16 cellular contexts compared by ENCODE assay signal in the genomic region with DNA sequence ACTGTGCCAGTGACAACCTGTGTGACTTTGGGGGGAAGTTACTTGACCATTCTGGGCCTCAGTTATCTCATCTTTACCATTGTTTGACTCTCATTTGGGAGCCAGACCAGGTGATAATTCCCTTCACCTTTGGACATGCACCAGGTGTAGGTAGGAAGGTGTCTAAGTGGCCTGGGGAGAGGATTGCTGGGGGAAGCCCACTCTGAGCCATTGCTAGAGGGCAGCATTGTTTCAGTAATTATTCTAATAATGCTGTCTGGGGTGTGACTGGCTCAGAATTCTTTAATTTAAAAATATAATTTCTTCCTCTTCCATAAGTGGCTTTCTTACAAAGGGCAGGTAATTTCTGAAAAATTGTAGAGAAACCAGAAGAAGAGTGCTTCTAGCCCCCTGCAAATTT.
DNase-seq lines count a peak whose midpoint lies in the region; ATAC-seq and TF ChIP-seq lines count a peak whose summit lies in the region.
"Had no signal": no experiment of that assay in that cellular context is flagged by ENCODE, and none has a peak within 500 bp of the region (broad histone marks: within the 10 kb centered on the region; RNA-seq: fewer than 3 reads in every experiment).

No MANE protein-coding gene starts in this region.

- H3K4me2 ChIP-seq in osteoblast (ENCODE audit: insufficient read depth, low read length) = no peak overlapping the region

- DNase-seq in NCI-H1417 (lab: John Stamatoyannopoulos, UW) = peak in 2 of 3 experiments; percentile 25 to 52
- DNase-seq in NCI-H1417 treated with DMSO at 0.1 percent for 48 hours (lab: John Stamatoyannopoulos, UW) = no peak
- DNase-seq in LNCaP clone FGC (ENCODE audit: low read depth) = no peak
- peak; percentile 15 for DNase-seq in astrocyte of the hippocampus (ENCODE audit: low read depth, low spot score)
- peak; percentile 3 for DNase-seq in osteoblast (ENCODE audit: insufficient read length, low spot score, missing footprints)
- DNase-seq in inferior parietal cortex (ENCODE audit: extremely low spot score) = no peak
- DNase-seq in cortex of kidney (lab: John Stamatoyannopoulos, UW) = no peak
- DNase-seq: activated CD4-positive, alpha-beta T cell treated with anti-CD3 and anti-CD28 coated beads, Interleukin-2, amount 10 ng/mL, durations not matched to agents 24 days and 14 days; effector memory CD8-positive, alpha-beta T cell; GDM1; lower lobe of right lung; NK-92 treated with Interleukin-12 subunit alpha and Interleukin-12 subunit beta, amount 100 ng/mL, for 24 hours; transverse colon had no signal

- no peak overlapping the region for H3K27ac ChIP-seq in osteoblast (ENCODE audit: low read depth, low read length)
- H3K27ac ChIP-seq in gastroesophageal sphincter = no peak overlapping the region
- H3K27ac ChIP-seq: body of pancreas, lower lobe of right lung, transverse colon had no signal

- no peaks in the 10 kb centered on the region for H3K9me3 ChIP-seq in osteoblast (ENCODE audit: low read depth, low read length)
- no peaks in the 10 kb centered on the region for H3K9me3 ChIP-seq in gastroesophageal sphincter
- H3K9me3 ChIP-seq: body of pancreas, lower lobe of right lung, transverse colon had no signal

- TF ChIP-seq EP300 in gastroesophageal sphincter (IDR thresholded peaks at IDR 0.05) = no peak

- H3K4me3 ChIP-seq in LNCaP clone FGC (ENCODE audit: low read depth, low read length) (no peak overlapping the region), osteoblast (ENCODE audit: insufficient read depth, low read length) (no peak overlapping the region), gastroesophageal sphincter (no peak overlapping the region)
- H3K4me3 ChIP-seq: body of pancreas, lower lobe of right lung, transverse colon had no signal

- ATAC-seq in gastroesophageal sphincter = no peak
- ATAC-seq: activated T-helper 17 cell treated with anti-CD3 and anti-CD28 coated beads, Interleukin-2, amount 50 U/mL, for 72 hours; body of pancreas; effector memory CD8-positive, alpha-beta T cell; lower lobe of right lung had no signal

- H3K36me3 ChIP-seq in osteoblast (ENCODE audit: insufficient read depth, low read length) (no peaks in the 10 kb centered on the region), gastroesophageal sphincter (no peaks in the 10 kb centered on the region)
- H3K36me3 ChIP-seq: lower lobe of right lung, transverse colon had no signal

- H3K27me3 ChIP-seq in osteoblast (ENCODE audit: insufficient read depth, low read length) (peaks cover 18% of the 10 kb centered on the region), gastroesophageal sphincter (no peaks in the 10 kb centered on the region)
- H3K27me3 ChIP-seq: body of pancreas, transverse colon had no signal

- H2AFZ ChIP-seq in osteoblast (ENCODE audit: low read length) = no peak overlapping the region

- no peaks in the 10 kb centered on the region for H4K20me1 ChIP-seq in osteoblast (ENCODE audit: insufficient read depth, low read length)

- no peaks in the 10 kb centered on the region for H3K79me2 ChIP-seq in osteoblast (ENCODE audit: insufficient read depth, low read length)

- peak; percentile 42 for TF ChIP-seq CTCF in LNCaP clone FGC (IDR thresholded peaks at IDR 0.05; ENCODE audit: control insufficient read depth, extremely low read depth, insufficient read depth)
- TF ChIP-seq CTCF in osteoblast (IDR thresholded peaks at IDR 0.05; ENCODE audit: extremely low read depth, low read depth, low read length) = peak; percentile 37
- TF ChIP-seq CTCF in gastroesophageal sphincter (IDR thresholded peaks at IDR 0.05) = peak in 1 of 4 experiments; percentile 25

- H3K4me1 ChIP-seq in osteoblast (ENCODE audit: insufficient read depth, low read length) (no peaks in the 10 kb centered on the region), gastroesophageal sphincter (no peaks in the 10 kb centered on the region)
- H3K4me1 ChIP-seq: body of pancreas, lower lobe of right lung, transverse colon had no signal

- TF ChIP-seq POLR2A in gastroesophageal sphincter (IDR thresholded peaks at IDR 0.05) = no peak

Comparison
In these comparisons a context has a peak if more than half of its experiments do, and no peak if none do; other contexts are left out.
1. DNase-seq: peak in NCI-H1417 (2 of 3), astrocyte of the hippocampus (single experiment) and osteoblast (single experiment); none in NCI-H1417 treated with DMSO at 0.1 percent for 48 hours (single experiment), LNCaP clone FGC (single experiment), inferior parietal cortex (single experiment) and cortex of kidney (single experiment).